Comparison of ENCODE assay signal across 21 cellular contexts in genomic region chr14:80872645-80873044, GRCh38.
DNase-seq lines count a peak whose midpoint lies in the region; ATAC-seq and TF ChIP-seq lines count a peak whose summit lies in the region.
"Had no signal": no experiment of that assay in that cellular context is flagged by ENCODE, and none has a peak within 500 bp of the region (broad histone marks: within the 10 kb centered on the region; RNA-seq: fewer than 3 reads in every experiment).

No MANE protein-coding gene starts in this region.

- intact Hi-C loops in transverse colon (cut with DNase I; ENCODE audit: low total_unique reads) = no loop called here

- TF ChIP-seq EP300 in transverse colon (IDR thresholded peaks at IDR 0.05; ENCODE audit: low read depth) = no peak

- H3K4me3 ChIP-seq in GM23248 (no peak overlapping the region), choroid plexus epithelial cell (ENCODE audit: low read depth, low read length) (no peak overlapping the region), retinal pigment epithelial cell (ENCODE audit: low read length) (no peak overlapping the region), transverse colon (no peak overlapping the region)

- CTCF ChIA-PET in activated CD8-positive, alpha-beta memory T cell treated with anti-CD3 and anti-CD28 coated beads, Interleukin-2, amount 10 ng/mL, durations not matched to agents 7 days and 5 days (lab: Charles Lee) = interaction anchor here (1.7 kb wide), 1 partner anchor 9 kb away, joined by 8 read pairs; no protein-coding TSS in a partner anchor

- H4K20me1 ChIP-seq in GM23248 (ENCODE audit: insufficient read depth) = no peaks in the 10 kb centered on the region

- H3K79me2 ChIP-seq in GM23248 (ENCODE audit: insufficient read depth) = no peaks in the 10 kb centered on the region

- H2AFZ ChIP-seq in GM23248 = 0 out of 2 replicates have a peak overlapping the region, but pooled peaks have one; percentile 3

- H3K27ac ChIP-seq in GM23248 (no peak overlapping the region), transverse colon (no peak overlapping the region)
- H3K27ac ChIP-seq: KMS-11 had no signal

- peaks cover 19% of the 10 kb centered on the region for H3K9me3 Mint-ChIP-seq in activated CD8-positive, alpha-beta memory T cell treated with anti-CD3 and anti-CD28 coated beads, Interleukin-2, amount 10 ng/mL, durations not matched to agents 7 days and 5 days (ENCODE audit: low read depth)

- DNase-seq in GM23248 (no peak), choroid plexus epithelial cell (ENCODE audit: low read depth) (peak; percentile 30), fibroblast of peridontal ligament (ENCODE audit: extremely low read depth) (peak; percentile 6), retinal pigment epithelial cell (ENCODE audit: low read depth) (peak; percentile 24), putamen (ENCODE audit: low spot score) (no peak), transverse colon (no peak), HPDE6-E6E7 (ENCODE audit: extremely low spot score) (no peak)
- DNase-seq in activated CD8-positive, alpha-beta memory T cell treated with anti-CD3 and anti-CD28 coated beads, Interleukin-2, amount 10 ng/mL, durations not matched to agents 7 days and 5 days = no peak
- DNase-seq: Caco-2; CD4-positive, alpha-beta memory T cell; GDM1; NCI-H1105; NCI-H146; NCI-H2029; NCI-H226; NCI-H510A treated with DMSO at 0.1 percent for 48 hours; NCI-H774; NK-92 treated with Interleukin-12 subunit alpha and Interleukin-12 subunit beta, amount 100 ng/mL, for 24 hours had no signal

- H3K9ac ChIP-seq in GM23248 = no peak overlapping the region
- H3K9ac ChIP-seq: KMS-11 had no signal

- no peak for ATAC-seq in activated CD8-positive, alpha-beta memory T cell treated with anti-CD3 and anti-CD28 coated beads, Interleukin-2, amount 10 ng/mL, durations not matched to agents 7 days and 5 days
- ATAC-seq: Panc1, SK-N-SH treated with all-trans-retinoic acid at 6 μM for 48 hours had no signal

- H3K36me3 Mint-ChIP-seq in activated CD8-positive, alpha-beta memory T cell treated with anti-CD3 and anti-CD28 coated beads, Interleukin-2, amount 10 ng/mL, durations not matched to agents 7 days and 5 days = peaks cover 52% of the 10 kb centered on the region

- 96 to 99% methylated on average over 2 of the region's 2 CpGs for WGBS in GM23248 (ENCODE audit: low coverage in 1 of 2, low lambda C conversion rate in 2 of 2, missing lambda C conversion rate in 2 of 2), 2 experiments
- 67 to 73% methylated on average over 2 of the region's 2 CpGs for WGBS in transverse colon (ENCODE audit: low coverage in 1 of 2), 2 donors

- H3K9me2 ChIP-seq in GM23248 (ENCODE audit: insufficient read depth) = no peaks in the 10 kb centered on the region

- TF ChIP-seq CTCF in choroid plexus epithelial cell (conservative IDR thresholded peaks at IDR 0.05; ENCODE audit: low read depth, low read length) (no peak), retinal pigment epithelial cell (conservative IDR thresholded peaks at IDR 0.05; ENCODE audit: low read depth, low read length) (no peak), transverse colon (IDR thresholded peaks at IDR 0.05) (no peak)

- H3K27ac Mint-ChIP-seq in activated CD8-positive, alpha-beta memory T cell treated with anti-CD3 and anti-CD28 coated beads, Interleukin-2, amount 10 ng/mL, durations not matched to agents 7 days and 5 days = no peak overlapping the region
- H3K27ac Mint-ChIP-seq: CD4-positive, alpha-beta memory T cell had no signal

- no peak for TF ChIP-seq POLR2A in transverse colon (IDR thresholded peaks at IDR 0.05)

- no peak overlapping the region for H3K4me3 Mint-ChIP-seq in activated CD8-positive, alpha-beta memory T cell treated with anti-CD3 and anti-CD28 coated beads, Interleukin-2, amount 10 ng/mL, durations not matched to agents 7 days and 5 days
- H3K4me3 Mint-ChIP-seq: CD4-positive, alpha-beta memory T cell had no signal

- H3K36me3 ChIP-seq in GM23248 (ENCODE audit: low read depth) (peaks cover 5% of the 10 kb centered on the region; the same call in 1 of the 2 replicates), transverse colon (peaks cover 0 to 4% (median 0%) of the 10 kb centered on the region in 4 donors)

- H3K4me2 ChIP-seq in GM23248 (ENCODE audit: unreplicated experiment) = no peak overlapping the region
- H3K4me2 ChIP-seq: KMS-11 had no signal

- H3K27me3 Mint-ChIP-seq in activated CD8-positive, alpha-beta memory T cell treated with anti-CD3 and anti-CD28 coated beads, Interleukin-2, amount 10 ng/mL, durations not matched to agents 7 days and 5 days = no peaks in the 10 kb centered on the region
- H3K27me3 Mint-ChIP-seq: CD4-positive, alpha-beta memory T cell had no signal

- no peaks in the 10 kb centered on the region for H3K27me3 ChIP-seq in GM23248 (replicated peaks; ENCODE audit: insufficient read depth)
- H3K27me3 ChIP-seq in transverse colon = no peaks in the 10 kb centered on the region

- in situ Hi-C loops in GM23248 (cut with MboI) = loop anchor here (25.0 kb wide), 1 partner anchor 1910 kb away; no protein-coding TSS in a partner anchor
- in situ Hi-C loops in transverse colon (cut with MboI; ENCODE audit: low pct_ligation_motif_present in 1 of 4, low pct_unique_long_range_greater_than_20kb in 1 of 4, low sequenced_read_pairs in 3 of 4) = loop anchor here in 1 of 4 donors (25.0 kb wide), 1 partner anchor 1910 kb away; no protein-coding TSS in a partner anchor

- peaks cover 2% of the 10 kb centered on the region for H3K4me1 Mint-ChIP-seq in activated CD8-positive, alpha-beta memory T cell treated with anti-CD3 and anti-CD28 coated beads, Interleukin-2, amount 10 ng/mL, durations not matched to agents 7 days and 5 days

- no peaks in the 10 kb centered on the region for H3F3A ChIP-seq in GM23248 (ENCODE audit: insufficient read depth)

- H3K9me3 ChIP-seq in GM23248 (ENCODE audit: low read depth) = no peaks in the 10 kb centered on the region
- H3K9me3 ChIP-seq in transverse colon = peaks cover 11 to 24% of the 10 kb centered on the region in 2 donors

- no peaks in the 10 kb centered on the region for H3K4me1 ChIP-seq in GM23248 (ENCODE audit: insufficient read depth)
- H3K4me1 ChIP-seq in transverse colon = no peaks in the 10 kb centered on the region
- H3K4me1 ChIP-seq: Caco-2 had no signal

Comparison
In these comparisons a context has a peak if more than half of its experiments do, and no peak if none do; other contexts are left out.
1. DNase-seq: peak in choroid plexus epithelial cell (single experiment), fibroblast of peridontal ligament (single experiment) and retinal pigment epithelial cell (single experiment); none in GM23248 (single experiment), putamen (single experiment), transverse colon (single experiment), HPDE6-E6E7 (single experiment) and activated CD8-positive, alpha-beta memory T cell treated with anti-CD3 and anti-CD28 coated beads, Interleukin-2, amount 10 ng/mL, durations not matched to agents 7 days and 5 days (single experiment).